In genomic region chr22:47220752-47221151, GRCh38 we compare ENCODE assay signal across 13 cellular contexts.
DNase-seq lines count a peak whose midpoint lies in the region; ATAC-seq, FAIRE-seq and TF ChIP-seq lines count a peak whose summit lies in the region.
"Had no signal": no experiment of that assay in that cellular context is flagged by ENCODE, and none has a peak within 500 bp of the region (broad histone marks: within the 10 kb centered on the region; RNA-seq: fewer than 3 reads in every experiment).

No MANE protein-coding gene starts in this region.

- intact Hi-C loops in HepG2 (cut with micrococcal nuclease; ENCODE audit: unreplicated experiment): no loop called here
- intact Hi-C loops in right lobe of liver (cut with DNase I): no loop called here
- intact Hi-C loops in endothelial cell of umbilical vein (cut with micrococcal nuclease): no loop called here

- H3K27ac ChIP-seq in HepG2 (ENCODE audit: extremely low read length, insufficient read depth, low read length): no peak overlapping the region
- no peak overlapping the region for H3K27ac ChIP-seq in right lobe of liver
- H3K27ac ChIP-seq in endothelial cell of umbilical vein (ENCODE audit: insufficient read depth, low read depth, low read length): no peak overlapping the region
- H3K27ac ChIP-seq in trophoblast cell (ENCODE audit: low read depth, low read length): no peak overlapping the region

- H3K23ac ChIP-seq in trophoblast cell (ENCODE audit: low read length): no peak overlapping the region

- no peak overlapping the region for H2BK120ac ChIP-seq in trophoblast cell (ENCODE audit: insufficient read depth, low read length, poor library complexity)

- dilution Hi-C loops in endothelial cell of umbilical vein (cut with MboI; ENCODE audit: extremely low pct_ligation_motif_present, low sequenced_read_pairs): no loop called here

- H3K9me3 ChIP-seq in HepG2 (ENCODE audit: low read length) (no peaks in the 10 kb centered on the region), right lobe of liver (no peaks in the 10 kb centered on the region), endothelial cell of umbilical vein (replicated peaks; ENCODE audit: control insufficient read depth, insufficient read depth, low read length) (no peaks in the 10 kb centered on the region), trophoblast cell (ENCODE audit: insufficient read depth, low read depth, low read length) (peaks cover 41% of the 10 kb centered on the region)

- BruUV-seq in HepG2 (replicated peaks; lab: Mats Ljungman, UMichigan) (no TSS peak), endothelial cell of umbilical vein (replicated peaks; lab: Mats Ljungman, UMichigan) (no TSS peak)

- no peak overlapping the region for H3K18ac ChIP-seq in trophoblast cell (ENCODE audit: low read length)

- FAIRE-seq in HepG2 (lab: Jason Lieb, UNC): no peak
- no peak for FAIRE-seq in endothelial cell of umbilical vein (lab: Jason Lieb, UNC)
- FAIRE-seq: GM18507 had no signal

- TF ChIP-seq RAD21 in HepG2 (CRISPR knock-in tag; IDR thresholded peaks at IDR 0.05): no peak

- H4K20me1 ChIP-seq in HepG2 (ENCODE audit: insufficient read depth, low read length) (no peaks in the 10 kb centered on the region), endothelial cell of umbilical vein (replicated peaks; ENCODE audit: control insufficient read depth, extremely low read depth, insufficient read depth, low read length) (no peaks in the 10 kb centered on the region)

- H3K4me2 ChIP-seq in HepG2 (ENCODE audit: low read depth, low read length): no peak overlapping the region
- no peak overlapping the region for H3K4me2 ChIP-seq in endothelial cell of umbilical vein (ENCODE audit: insufficient read depth, low read length)
- no peak overlapping the region for H3K4me2 ChIP-seq in trophoblast cell (ENCODE audit: low read length)

- H3K14ac ChIP-seq in trophoblast cell (ENCODE audit: low read length): no peak overlapping the region

- H2AK5ac ChIP-seq in trophoblast cell (ENCODE audit: low read length): no peak overlapping the region

- H3K36me3 ChIP-seq in HepG2 (replicated peaks in 1 of 2; ENCODE audit: control insufficient read depth in 1 of 2, insufficient read depth in 2 of 2, low read length in 2 of 2) (no peaks in the 10 kb centered on the region), right lobe of liver (no peaks in the 10 kb centered on the region), endothelial cell of umbilical vein (ENCODE audit: control insufficient read depth in 2 of 2, extremely low read depth in 1 of 2, insufficient read depth in 2 of 2, low read length in 2 of 2) (no peaks in the 10 kb centered on the region), trophoblast cell (ENCODE audit: control insufficient read depth in 1 of 2, insufficient read depth in 2 of 2, low read length in 2 of 2) (no peaks in the 10 kb centered on the region)

- H3K9ac ChIP-seq in HepG2 (ENCODE audit: insufficient read depth, low read depth, low read length) (no peak overlapping the region), endothelial cell of umbilical vein (replicated peaks; ENCODE audit: extremely low read depth, insufficient read depth, low read length) (no peak overlapping the region), trophoblast cell (ENCODE audit: low read length) (no peak overlapping the region)

- no peak for TF ChIP-seq CTCF in HepG2 (CRISPR knock-in tag; IDR thresholded peaks at IDR 0.05)
- no peak for TF ChIP-seq CTCF in right lobe of liver (IDR thresholded peaks at IDR 0.05)
- no peak for TF ChIP-seq CTCF in endothelial cell of umbilical vein (IDR thresholded peaks at IDR 0.05; ENCODE audit: extremely low read depth in 1 of 2, insufficient read depth in 1 of 2, low read depth in 1 of 2, low read length in 2 of 2)

- no peak for TF ChIP-seq EP300 in HepG2 (IDR thresholded peaks at IDR 0.05; ENCODE audit: low read depth in 2 of 2, low read length in 2 of 2)
- no peak for TF ChIP-seq EP300 in HepG2 (CRISPR knock-in tag; IDR thresholded peaks at IDR 0.05; ENCODE audit: borderline replicate concordance)

- no peak overlapping the region for H3K4me3 ChIP-seq in HepG2 (replicated peaks in 1 of 3; ENCODE audit: insufficient read depth in 1 of 3, low read depth in 2 of 3, low read length in 3 of 3)
- H3K4me3 ChIP-seq in right lobe of liver: no peak overlapping the region
- no peak overlapping the region for H3K4me3 ChIP-seq in endothelial cell of umbilical vein (replicated peaks in 1 of 3; ENCODE audit: insufficient read depth in 1 of 3, low read depth in 1 of 3, low read length in 3 of 3)
- H3K4me3 ChIP-seq in trophoblast cell (ENCODE audit: low read depth, low read length): peak overlapping the region; percentile 2

- H4K12ac ChIP-seq in trophoblast cell (ENCODE audit: low read depth, low read length): no peak overlapping the region

- no peaks in the 10 kb centered on the region for H3K9me1 ChIP-seq in endothelial cell of umbilical vein (replicated peaks; ENCODE audit: control insufficient read depth, extremely low read depth, insufficient read depth, low read length)

- H3K79me2 ChIP-seq in HepG2 (ENCODE audit: insufficient read depth, low read length) (no peaks in the 10 kb centered on the region), endothelial cell of umbilical vein (ENCODE audit: control insufficient read depth, insufficient read depth, low read length) (no peaks in the 10 kb centered on the region), trophoblast cell (ENCODE audit: control insufficient read depth, insufficient read depth, low read length, poor library complexity) (no peaks in the 10 kb centered on the region)

- CTCF ChIA-PET in HepG2 (lab: Yijun Ruan, JAX; ENCODE audit: low intra/inter-chr PET ratio, low total read pairs) (no interaction called here), endothelial cell of umbilical vein (lab: Charles Lee) (no interaction called here)

- TF ChIP-seq POLR2A in HepG2 (IDR thresholded peaks at IDR 0.05; ENCODE audit: insufficient read depth in 1 of 2, low read depth in 2 of 2, low read length in 2 of 2) (no peak), right lobe of liver (IDR thresholded peaks at IDR 0.05) (no peak), endothelial cell of umbilical vein (IDR thresholded peaks at IDR 0.05; ENCODE audit: low read depth, low read length) (no peak)

- no peak overlapping the region for H2AFZ ChIP-seq in HepG2 (ENCODE audit: low read length)
- H2AFZ ChIP-seq in endothelial cell of umbilical vein (ENCODE audit: low read depth, low read length): no peak overlapping the region
- H2AFZ ChIP-seq in trophoblast cell (ENCODE audit: insufficient read depth, low read length, poor library complexity): no peak overlapping the region

- no peak for ATAC-seq in HepG2
- ATAC-seq in right lobe of liver: no peak

- WGBS in HepG2 (ENCODE audit: low lambda C conversion rate): 6% methylated on average over 3 of the region's 5 CpGs
- 58% methylated on average over 2 of the region's 5 CpGs for WGBS in right lobe of liver (ENCODE audit: insufficient coverage, low coverage, low lambda C conversion rate, missing lambda C conversion rate)
- no CpG with 5 or more reads among the region's 5 CpGs for WGBS in trophoblast cell (ENCODE audit: extremely low coverage, insufficient coverage, insufficient read length)

- POLR2A ChIA-PET in HepG2 (lab: Yijun Ruan, JAX): no interaction called here
- POLR2A ChIA-PET in endothelial cell of umbilical vein (lab: Charles Lee): no interaction called here

- H4K91ac ChIP-seq in trophoblast cell (ENCODE audit: low read depth, low read length): no peak overlapping the region

- no peak overlapping the region for H2BK5ac ChIP-seq in trophoblast cell (ENCODE audit: low read depth, low read length, poor library complexity)

- H3K4me1 ChIP-seq in HepG2 (ENCODE audit: insufficient read depth, low read length): no peaks in the 10 kb centered on the region
- no peaks in the 10 kb centered on the region for H3K4me1 ChIP-seq in right lobe of liver
- H3K4me1 ChIP-seq in endothelial cell of umbilical vein (ENCODE audit: control insufficient read depth, extremely low read depth, insufficient read depth, low read length): no peaks in the 10 kb centered on the region
- no peaks in the 10 kb centered on the region for H3K4me1 ChIP-seq in trophoblast cell (ENCODE audit: control insufficient read depth in 1 of 2, insufficient read depth in 2 of 2, low read length in 2 of 2)

- H3K27me3 ChIP-seq in HepG2 (ENCODE audit: control insufficient read depth in 1 of 2, insufficient read depth in 2 of 2, low read length in 2 of 2) (peaks cover 0 to 14% of the 10 kb centered on the region in 2 experiments; a peak in 1 of 5 replicates), right lobe of liver (no peaks in the 10 kb centered on the region), endothelial cell of umbilical vein (ENCODE audit: control insufficient read depth in 2 of 2, insufficient read depth in 2 of 2, low read length in 2 of 2) (no peaks in the 10 kb centered on the region), trophoblast cell (ENCODE audit: insufficient read depth, low read length) (no peaks in the 10 kb centered on the region)

- DNase-seq in HepG2 (ENCODE audit: low spot score) (no peak), right lobe of liver (no peak), endothelial cell of umbilical vein (ENCODE audit: low read depth, low spot score) (no peak), trophoblast cell (no peak), 8988T (no peak)
- no peak for DNase-seq in activated T-cell treated with anti-CD3 and anti-CD28 coated beads, Interleukin-2, amount 50 U/mL, for 1 hour
- DNase-seq in stimulated activated CD4-positive, alpha-beta T cell treated with anti-CD3 and anti-CD28 coated beads, Interleukin-15, amount 100 ng/mL, for 24 hours: no peak
- DNase-seq: ACHN; C1 segment of cervical spinal cord; Calu3; CD4-positive, alpha-beta T cell; DMS 273 treated with DMSO at 0.1 percent for 48 hours had no signal

- no peak overlapping the region for H2BK12ac ChIP-seq in trophoblast cell (ENCODE audit: low read length)

- H4K8ac ChIP-seq in trophoblast cell (ENCODE audit: low read depth, low read length): no peak overlapping the region

- H3K4ac ChIP-seq in trophoblast cell (ENCODE audit: low read depth, low read length): no peak overlapping the region

- no peaks in the 10 kb centered on the region for H3K79me1 ChIP-seq in trophoblast cell (ENCODE audit: low read length)

- in situ Hi-C loops in HepG2 (cut with HindIII; ENCODE audit: extremely low pct_ligation_motif_present, low pct_unique_long_range_greater_than_20kb): loop anchor here (25.0 kb wide), 1 partner anchor 1267 kb away; a partner anchor contains a TSS

TF ChIP-seq in endothelial cell of umbilical vein, 7 proteins besides CTCF, POLR2A, EP300 and RAD21:
- peak; percentile 2 for TF ChIP-seq MAX (IDR thresholded peaks at IDR 0.05; ENCODE audit: insufficient read depth, insufficient read length)
- no peak for TF ChIP-seq MYC (IDR thresholded peaks at IDR 0.05; ENCODE audit: low read depth, low read length)
